In genomic region chr1:9326596-9326995, GRCh38 we compare ENCODE assay signal across 13 cellular contexts. TPM values are rescaled to one million over a fixed set of nuclear protein-coding genes. Genes with fewer than 3 reads are reported as not detected.
DNase-seq lines count a peak whose midpoint lies in the region; ATAC-seq and TF ChIP-seq lines count a peak whose summit lies in the region.
"Had no signal": no experiment of that assay in that cellular context is flagged by ENCODE, and none has a peak within 500 bp of the region (broad histone marks: within the 10 kb centered on the region; RNA-seq: fewer than 3 reads in every experiment).

No MANE protein-coding gene starts in this region.

- H3K36me3 Mint-ChIP-seq in neural progenitor cell = peaks cover 2% of the 10 kb centered on the region
- H3K36me3 Mint-ChIP-seq: activated CD8-positive, alpha-beta memory T cell treated with anti-CD3 and anti-CD28 coated beads, Interleukin-2, amount 10 ng/mL, durations not matched to agents 7 days and 5 days had no signal

- peak; percentile 62 to 74 for DNase-seq in NCI-H524 (lab: John Stamatoyannopoulos, UW)
- DNase-seq in NCI-H524 treated with DMSO at 0.1 percent for 48 hours (lab: John Stamatoyannopoulos, UW) = no peak
- peak; percentile 43 for DNase-seq in fibroblast of gingiva (ENCODE audit: low read depth)
- peak; percentile 22 for DNase-seq in neural progenitor cell (ENCODE audit: low spot score)
- DNase-seq in upper lobe of right lung = no peak
- no peak for DNase-seq in effector CD4-positive, alpha-beta T cell
- DNase-seq in Ammon's horn (ENCODE audit: low spot score) = no peak
- DNase-seq: activated CD8-positive, alpha-beta memory T cell treated with anti-CD3 and anti-CD28 coated beads, Interleukin-2, amount 10 ng/mL, durations not matched to agents 7 days and 5 days; left colon; PC-3 had no signal

- ATAC-seq in upper lobe of right lung = no peak
- ATAC-seq in HG02678 (IDR thresholded peaks at IDR 0.05; ENCODE audit: unreplicated experiment) = no peak
- ATAC-seq: activated CD8-positive, alpha-beta memory T cell treated with anti-CD3 and anti-CD28 coated beads, Interleukin-2, amount 10 ng/mL, durations not matched to agents 7 days and 5 days; left colon; PC-3 had no signal

- H3K4me3 ChIP-seq in neural progenitor cell (no peak overlapping the region), upper lobe of right lung (no peak overlapping the region)

- TF ChIP-seq CTCF in neural progenitor cell (IDR thresholded peaks at IDR 0.05) = no peak
- TF ChIP-seq CTCF in upper lobe of right lung (IDR thresholded peaks at IDR 0.05) = no peak

- H4K20me1 ChIP-seq in neural progenitor cell (ENCODE audit: low read depth) = peaks cover 15% of the 10 kb centered on the region

- H3K9ac ChIP-seq in neural progenitor cell = no peak overlapping the region

- peaks cover 12% of the 10 kb centered on the region for H3K27me3 Mint-ChIP-seq in neural progenitor cell (ENCODE audit: insufficient read depth, low read depth)

- no peaks in the 10 kb centered on the region for H3K9me3 Mint-ChIP-seq in neural progenitor cell
- H3K9me3 Mint-ChIP-seq: T-helper 2 cell treated with Interferon-gamma antibody and Interleukin-4, amounts not matched to agents 5 μg/mL and 100 μg/mL, for 36 hours had no signal

- no peaks in the 10 kb centered on the region for H3K36me3 ChIP-seq in neural progenitor cell
- H3K36me3 ChIP-seq in upper lobe of right lung = no peaks in the 10 kb centered on the region

- H3K27ac ChIP-seq in neural progenitor cell = no peak overlapping the region
- peak overlapping the region; percentile 58 for H3K27ac ChIP-seq in upper lobe of right lung
- H3K27ac ChIP-seq: epithelial cell of prostate had no signal

- H3K27me3 ChIP-seq in neural progenitor cell (no peaks in the 10 kb centered on the region), upper lobe of right lung (no peaks in the 10 kb centered on the region)

- H3K4me2 ChIP-seq in neural progenitor cell = no peak overlapping the region

- no peak overlapping the region for H3K27ac Mint-ChIP-seq in neural progenitor cell
- H3K27ac Mint-ChIP-seq: activated CD8-positive, alpha-beta memory T cell treated with anti-CD3 and anti-CD28 coated beads, Interleukin-2, amount 10 ng/mL, durations not matched to agents 7 days and 5 days; T-helper 2 cell treated with Interferon-gamma antibody and Interleukin-4, amounts not matched to agents 5 μg/mL and 100 μg/mL, for 36 hours had no signal

- no peaks in the 10 kb centered on the region for H3K79me2 ChIP-seq in neural progenitor cell (ENCODE audit: low read depth)

- no peak overlapping the region for H3K4me3 Mint-ChIP-seq in neural progenitor cell
- H3K4me3 Mint-ChIP-seq: activated CD8-positive, alpha-beta memory T cell treated with anti-CD3 and anti-CD28 coated beads, Interleukin-2, amount 10 ng/mL, durations not matched to agents 7 days and 5 days; T-helper 2 cell treated with Interferon-gamma antibody and Interleukin-4, amounts not matched to agents 5 μg/mL and 100 μg/mL, for 36 hours had no signal

- H3K4me1 ChIP-seq in neural progenitor cell (no peaks in the 10 kb centered on the region), upper lobe of right lung (peaks cover 14% of the 10 kb centered on the region)

- H3F3A ChIP-seq in neural progenitor cell (ENCODE audit: low read depth) = no peaks in the 10 kb centered on the region

- H3K4me1 Mint-ChIP-seq in neural progenitor cell = peaks cover 27% of the 10 kb centered on the region
- H3K4me1 Mint-ChIP-seq: activated CD8-positive, alpha-beta memory T cell treated with anti-CD3 and anti-CD28 coated beads, Interleukin-2, amount 10 ng/mL, durations not matched to agents 7 days and 5 days had no signal

- H2AFZ ChIP-seq in neural progenitor cell (replicated peaks) = no peak overlapping the region

- H3K9me3 ChIP-seq in neural progenitor cell (ENCODE audit: low read depth) (no peaks in the 10 kb centered on the region), upper lobe of right lung (no peaks in the 10 kb centered on the region)

- intact Hi-C loops in upper lobe of right lung (cut with DNase I) = no loop called here

RNA-seq across cellular contexts. Expression of gene SPSB1, which starts 33.9 kb away (rescaled TPM):
- total RNA-seq in neural progenitor cell (ENCODE audit: low replicate concordance) = 2.8 and 7.1 TPM in 2 replicates
- 29.0 TPM for total RNA-seq in upper lobe of right lung

Comparison
In these comparisons a context has a peak if more than half of its experiments do, and no peak if none do; other contexts are left out.
1. DNase-seq: peak in NCI-H524 (2 of 2), fibroblast of gingiva (single experiment) and neural progenitor cell (single experiment); none in NCI-H524 treated with DMSO at 0.1 percent for 48 hours (single experiment), upper lobe of right lung (single experiment), effector CD4-positive, alpha-beta T cell (single experiment) and Ammon's horn (single experiment).